1 cellular context compared by ENCODE assay signal in genomic region chr15:42716626-42717025, GRCh38.
TF ChIP-seq lines count a peak whose summit lies in the region.

No MANE protein-coding gene starts in this region.

TF ChIP-seq in H1, 55 proteins besides CTCF, POLR2A, EP300 and RAD21:
- no peak for TF ChIP-seq SRF (IDR thresholded peaks at IDR 0.05; ENCODE audit: low read depth, low read length)
- no peak for TF ChIP-seq MAFK (IDR thresholded peaks at IDR 0.05; ENCODE audit: low read depth, low read length)
- no peak for TF ChIP-seq YY1 (IDR thresholded peaks at IDR 0.05; ENCODE audit: low read depth, low read length)
- TF ChIP-seq CHD2 (IDR thresholded peaks at IDR 0.05; ENCODE audit: low read length), result no peak
- no peak for TF ChIP-seq RFX5 (IDR thresholded peaks at IDR 0.05; ENCODE audit: borderline replicate concordance, low read depth, low read length)
- no peak for TF ChIP-seq CHD1 (IDR thresholded peaks at IDR 0.05; ENCODE audit: low read depth, low read length)
- TF ChIP-seq SAP30 (IDR thresholded peaks at IDR 0.05; ENCODE audit: insufficient read depth, insufficient replicate concordance, low read length), result no peak
- TF ChIP-seq KDM1A (IDR thresholded peaks at IDR 0.05; ENCODE audit: borderline replicate concordance, low read length), result no peak
- TF ChIP-seq SP4 (IDR thresholded peaks at IDR 0.05; ENCODE audit: low read length), result no peak
- no peak for TF ChIP-seq BCL11A (IDR thresholded peaks at IDR 0.05; ENCODE audit: low read depth in 2 of 2, low read length in 2 of 2)
